ENCODE assay signal across 8 cellular contexts in the genomic region with DNA sequence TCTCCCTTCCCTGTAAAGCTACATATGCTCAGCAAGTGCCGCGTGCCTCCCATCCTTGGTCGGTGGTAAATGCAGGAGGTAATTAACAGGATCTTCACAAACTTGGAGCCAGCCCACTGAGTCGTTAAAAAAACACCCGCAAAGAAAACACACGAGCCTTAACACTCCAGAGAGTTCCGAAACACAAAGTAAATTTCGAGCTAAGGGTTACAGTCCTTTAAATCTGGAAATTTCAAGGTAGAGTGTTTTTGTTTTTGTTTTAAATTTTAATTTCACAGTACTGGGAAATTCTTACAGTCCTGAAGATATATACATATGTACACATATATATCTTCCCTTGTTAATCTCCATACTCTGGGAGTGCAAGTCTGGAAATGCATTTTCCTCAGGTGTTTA. TPM values are rescaled to one million over a fixed set of nuclear protein-coding genes. Genes with fewer than 3 reads are reported as not detected.
A peak's percentile ranks its signal among the peaks of the same experiment; 100 is the strongest.
DNase-seq lines count a peak whose midpoint lies in the region; ATAC-seq and TF ChIP-seq lines count a peak whose summit lies in the region.

No MANE protein-coding gene starts in this region.

- no peaks in the 10 kb centered on the region for H3K9me3 ChIP-seq in SK-N-SH
- H3K9me3 ChIP-seq in iPS-18a (ENCODE audit: control insufficient read depth, low read depth, low read length): no peaks in the 10 kb centered on the region

- H3K27me3 Mint-ChIP-seq in activated B cell treated with CpG ODN at 0.5 μM for 24 hours: no peaks in the 10 kb centered on the region

- 3% methylated on average over 8 of the region's 8 CpGs for WGBS in SK-N-SH (ENCODE audit: low lambda C conversion rate)

- H3K4me3 Mint-ChIP-seq in activated B cell treated with CpG ODN at 0.5 μM for 24 hours: peak overlapping the region; percentile 93

- H3K27me3 ChIP-seq in SK-N-SH (ENCODE audit: insufficient read depth) (no peaks in the 10 kb centered on the region), iPS-18a (ENCODE audit: control insufficient read depth, insufficient read depth, low read length) (peaks cover 5% of the 10 kb centered on the region)

- no peaks in the 10 kb centered on the region for H3K9me2 ChIP-seq in SK-N-SH

- H3K4me1 ChIP-seq in SK-N-SH (ENCODE audit: control insufficient read depth in 1 of 2, insufficient read depth in 2 of 2, low read depth in 1 of 2, low read length in 1 of 2): peaks cover 19 to 23% of the 10 kb centered on the region in 2 experiments; a peak in 3 of 4 replicates
- H3K4me1 ChIP-seq in iPS-18a (ENCODE audit: control insufficient read depth, low read depth, low read length): peaks cover 18% of the 10 kb centered on the region

- no peak for ATAC-seq in SK-N-SH treated with all-trans-retinoic acid at 6 μM for 48 hours
- ATAC-seq in activated B cell treated with CpG ODN at 0.5 μM for 24 hours (ENCODE audit: low read depth): no peak

- H3K36me3 ChIP-seq in SK-N-SH (replicated peaks in 1 of 2; ENCODE audit: control insufficient read depth in 1 of 2, insufficient read depth in 2 of 2, low read length in 1 of 2) (peaks cover 0 to 3% of the 10 kb centered on the region in 2 experiments), iPS-18a (ENCODE audit: control insufficient read depth, low read depth, low read length) (no peaks in the 10 kb centered on the region)

- H3K4me3 ChIP-seq in SK-N-SH (ENCODE audit: low read depth in 2 of 2, low read length in 1 of 2): peak overlapping the region; percentile 85 to 91
- peak overlapping the region; percentile 77 for H3K4me3 ChIP-seq in iPS-18a (ENCODE audit: low read length)

- POLR2A ChIA-PET in SK-N-SH (lab: Yijun Ruan, JAX): interaction anchor here (0.9 kb wide), 2 partner anchors 12 to 17 kb away, joined by 4 to 6 read pairs; no protein-coding TSS in a partner anchor
- POLR2A ChIA-PET in activated B cell treated with CpG ODN at 0.5 μM for 24 hours (lab: Charles Lee): interaction anchor here (2.5 kb wide), 1 partner anchor 57 kb away, joined by 16 read pairs; no protein-coding TSS in a partner anchor
- POLR2A ChIA-PET in GM10248 (lab: Yijun Ruan, JAX): no interaction called here

- peaks cover 8% of the 10 kb centered on the region for H3F3A ChIP-seq in SK-N-SH (replicated peaks; ENCODE audit: insufficient read depth)

- intact Hi-C loops in activated B cell treated with CpG ODN at 0.5 μM for 24 hours (cut with micrococcal nuclease): loop anchor here (1.0 to 5.0 kb wide), 3 partner anchors 30 to 1228 kb away; partner anchors contain the start of gene LSM8

- peak overlapping the region; percentile 97 for H3K9ac ChIP-seq in SK-N-SH
- H3K9ac ChIP-seq in iPS-18a (ENCODE audit: low read length): peak overlapping the region; percentile 79

- H3K36me3 Mint-ChIP-seq in activated B cell treated with CpG ODN at 0.5 μM for 24 hours (ENCODE audit: low read depth): peaks cover 1% of the 10 kb centered on the region

- H3K27ac Mint-ChIP-seq in activated B cell treated with CpG ODN at 0.5 μM for 24 hours: peak overlapping the region; percentile 86

- TF ChIP-seq EP300 in SK-N-SH (IDR thresholded peaks at IDR 0.05; ENCODE audit: borderline replicate concordance in 1 of 2, low read depth in 1 of 2, low read length in 1 of 2): 0 out of 4 replicates have a peak, but pooled peaks of 1 of the 2 experiments have one; percentile 0

- peak overlapping the region; percentile 27 for H2AFZ ChIP-seq in SK-N-SH (ENCODE audit: low read depth)

- TF ChIP-seq CTCF in SK-N-SH (IDR thresholded peaks at IDR 0.05): no peak
- no peak for TF ChIP-seq CTCF in activated B cell treated with CpG ODN at 0.5 μM for 24 hours (IDR thresholded peaks at IDR 0.05)
- no peak for TF ChIP-seq CTCF in GM10248 (IDR thresholded peaks at IDR 0.05; ENCODE audit: control extremely low read depth, extremely low read depth, low read depth, missing control alignments)

- peaks cover 53% of the 10 kb centered on the region for H3K79me2 ChIP-seq in SK-N-SH (ENCODE audit: insufficient read depth)

- H3K27ac ChIP-seq in SK-N-SH (ENCODE audit: low read depth in 2 of 2, low read length in 1 of 2): peak overlapping the region; percentile 97
- H3K27ac ChIP-seq in iPS-18a (ENCODE audit: low read length): no peak overlapping the region
- H3K27ac ChIP-seq in substantia nigra (ENCODE audit: low read depth, low read length, poor library complexity, severe bottlenecking): peak overlapping the region; percentile 74

- CTCF ChIA-PET in SK-N-SH (lab: Yijun Ruan, JAX) (interaction anchor here (0.7 to 3.0 kb wide), 9 partner anchors 18 to 180 kb away, joined by 3 to 18 read pairs (median 5); partner anchors contain the start of gene CAPZA2), activated B cell treated with CpG ODN at 0.5 μM for 24 hours (lab: Charles Lee) (interaction anchor here (1.3 kb wide), 1 partner anchor 24 kb away, joined by 6 read pairs; no protein-coding TSS in a partner anchor), GM10248 (lab: Yijun Ruan, JAX) (interaction anchor here (1.0 to 3.0 kb wide), 8 partner anchors 14 to 165 kb away, joined by 3 to 12 read pairs (median 6); no protein-coding TSS in a partner anchor)

- H3K4me1 Mint-ChIP-seq in activated B cell treated with CpG ODN at 0.5 μM for 24 hours: peaks cover 27% of the 10 kb centered on the region

- H3K4me2 ChIP-seq in SK-N-SH: peak overlapping the region; percentile 83

- DNase-seq in SK-N-SH (no peak), activated B cell treated with CpG ODN at 0.5 μM for 24 hours (no peak), substantia nigra (lab: John Stamatoyannopoulos, UW) (peak in 1 of 49 donors; percentile 51), GM19238 (ENCODE audit: insufficient read length, low spot score) (no peak), GM10248 (ENCODE audit: extremely low spot score) (no peak), NCI-H187 (lab: John Stamatoyannopoulos, UW) (no peak)

- no peaks in the 10 kb centered on the region for H4K20me1 ChIP-seq in SK-N-SH (ENCODE audit: insufficient read depth)

- no peak for TF ChIP-seq RAD21 in SK-N-SH (IDR thresholded peaks at IDR 0.05; ENCODE audit: low read length)

- H3K9me3 Mint-ChIP-seq in activated B cell treated with CpG ODN at 0.5 μM for 24 hours: no peaks in the 10 kb centered on the region

TF ChIP-seq in SK-N-SH, 30 proteins besides CTCF, POLR2A, EP300 and RAD21 (continues in another document):
- peak; percentile 24; the same call in 1 of the 2 replicates for TF ChIP-seq POLR2AphosphoS5 (IDR thresholded peaks at IDR 0.05; ENCODE audit: low read depth, low read length)
- no peak for TF ChIP-seq SIN3A (IDR thresholded peaks at IDR 0.05; ENCODE audit: borderline replicate concordance, low read depth, low read length)
- no peak for TF ChIP-seq CHD2 (IDR thresholded peaks at IDR 0.05; ENCODE audit: low read length, partially characterized antibody)
- no peak for TF ChIP-seq MEF2A (IDR thresholded peaks at IDR 0.05; ENCODE audit: borderline replicate concordance, low read depth)
- no peak for TF ChIP-seq TAF1 (IDR thresholded peaks at IDR 0.05; ENCODE audit: borderline replicate concordance, low read depth, low read length)
- TF ChIP-seq, protein P1, sequence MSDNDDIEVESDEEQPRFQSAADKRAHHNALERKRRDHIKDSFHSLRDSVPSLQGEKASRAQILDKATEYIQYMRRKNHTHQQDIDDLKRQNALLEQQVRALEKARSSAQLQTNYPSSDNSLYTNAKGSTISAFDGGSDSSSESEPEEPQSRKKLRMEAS (IDR thresholded peaks at IDR 0.05; ENCODE audit: low read depth): peak; percentile 90; the same call in 1 of the 2 replicates
- TF ChIP-seq, protein P2, sequence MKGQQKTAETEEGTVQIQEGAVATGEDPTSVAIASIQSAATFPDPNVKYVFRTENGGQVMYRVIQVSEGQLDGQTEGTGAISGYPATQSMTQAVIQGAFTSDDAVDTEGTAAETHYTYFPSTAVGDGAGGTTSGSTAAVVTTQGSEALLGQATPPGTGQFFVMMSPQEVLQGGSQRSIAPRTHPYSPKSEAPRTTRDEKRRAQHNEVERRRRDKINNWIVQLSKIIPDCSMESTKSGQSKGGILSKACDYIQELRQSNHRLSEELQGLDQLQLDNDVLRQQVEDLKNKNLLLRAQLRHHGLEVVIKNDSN (IDR thresholded peaks at IDR 0.05; ENCODE audit: borderline replicate concordance, low read depth): no peak; the same call in 1 of the 2 replicates
- TF ChIP-seq GABPA (IDR thresholded peaks at IDR 0.05; ENCODE audit: low read depth): peak; percentile 2; the same call in 1 of the 2 replicates
- peak; percentile 90 for TF ChIP-seq MXI1 (IDR thresholded peaks at IDR 0.05; ENCODE audit: low read depth, low read length)
- TF ChIP-seq RFX5 (IDR thresholded peaks at IDR 0.05; ENCODE audit: low read length): peak; percentile 51; the same call in 1 of the 2 replicates

TF ChIP-seq in SK-N-SH treated with all-trans-retinoic acid at 6 μM for 48 hours, 23 proteins besides CTCF, POLR2A, EP300 and RAD21:
- TF ChIP-seq CREB5 (CRISPR knock-in tag; IDR thresholded peaks at IDR 0.05; ENCODE audit: low read depth) (no peak), PATZ1 (CRISPR knock-in tag; IDR thresholded peaks at IDR 0.05; ENCODE audit: borderline replicate concordance) (no peak), GLIS3 (CRISPR knock-in tag; IDR thresholded peaks at IDR 0.05) (no peak)
TF ChIP-seq in SK-N-SH treated with all-trans-retinoic acid at 6 μM for 48 hours: peak in this region for 0.

RNA-seq across cellular contexts. Expression of gene ST7, which starts 1.1 kb away (rescaled TPM):
- polyA plus RNA-seq in SK-N-SH (2012; rRNA removed): 23.5 and 32.2 TPM in 2 replicates
- polyA plus RNA-seq in SK-N-SH (2012; cell fraction: cytosol; rRNA removed): 24.3 and 25.8 TPM in 2 replicates
- 25.8 and 53.7 TPM in 2 replicates for polyA plus RNA-seq in SK-N-SH (2012; cell fraction: nucleus; rRNA removed)
- 8.3 and 8.5 TPM in 2 replicates for total RNA-seq in activated B cell treated with CpG ODN at 0.5 μM for 24 hours
